ENCODE assay signal across 8 cellular contexts in genomic region chr3:195897081-195897852, GRCh38. TPM values are rescaled to one million over a fixed set of nuclear protein-coding genes. Genes with fewer than 3 reads are reported as not detected.
DNase-seq lines count a peak whose midpoint lies in the region; ATAC-seq and TF ChIP-seq lines count a peak whose summit lies in the region.

No MANE protein-coding gene starts in this region.

- ATAC-seq in HG03139 (IDR thresholded peaks at IDR 0.05; ENCODE audit: unreplicated experiment) (no peak), HG02973 (IDR thresholded peaks at IDR 0.05; ENCODE audit: unreplicated experiment) (no peak)

- H3K27me3 Mint-ChIP-seq in activated naive CD4-positive, alpha-beta T cell treated with anti-CD3 and anti-CD28 coated beads, Interleukin-2, amount 50 U/mL, for 24 hours, result no peaks in the 10 kb centered on the region
- H3K27me3 Mint-ChIP-seq in type B pancreatic cell, result peaks cover 4% of the 10 kb centered on the region

- H3K9me3 Mint-ChIP-seq in activated naive CD4-positive, alpha-beta T cell treated with anti-CD3 and anti-CD28 coated beads, Interleukin-2, amount 50 U/mL, for 24 hours, result no peaks in the 10 kb centered on the region
- no peaks in the 10 kb centered on the region for H3K9me3 Mint-ChIP-seq in type B pancreatic cell

- intact Hi-C loops in ascending aorta (cut with DNase I), result loop anchor here (1.0 to 10.0 kb wide), 2 partner anchors 12 to 1762 kb away; partner anchors contain the start of gene HES1

- peaks cover 18 to 40% of the 10 kb centered on the region in 2 donors for H3K4me1 ChIP-seq in ascending aorta

- TF ChIP-seq CTCF in ascending aorta (IDR thresholded peaks at IDR 0.05) (no peak), type B pancreatic cell (conservative IDR thresholded peaks at IDR 0.05) (no peak)

- H3K27ac Mint-ChIP-seq in activated naive CD4-positive, alpha-beta T cell treated with anti-CD3 and anti-CD28 coated beads, Interleukin-2, amount 50 U/mL, for 24 hours, result peak overlapping the region; percentile 95
- peak overlapping the region; percentile 83 for H3K27ac Mint-ChIP-seq in type B pancreatic cell

- peak overlapping the region; percentile 94 to 98 for H3K27ac ChIP-seq in ascending aorta

- H3K4me3 Mint-ChIP-seq in activated naive CD4-positive, alpha-beta T cell treated with anti-CD3 and anti-CD28 coated beads, Interleukin-2, amount 50 U/mL, for 24 hours, result peak overlapping the region; percentile 86
- H3K4me3 Mint-ChIP-seq in type B pancreatic cell, result peak overlapping the region; percentile 83

- H3K4me3 ChIP-seq in ascending aorta, result peak overlapping the region; percentile 77 to 90

- no peaks in the 10 kb centered on the region for H3K9me3 ChIP-seq in ascending aorta

- H3K36me3 ChIP-seq in ascending aorta, result no peaks in the 10 kb centered on the region

- H3K27me3 ChIP-seq in ascending aorta, result no peaks in the 10 kb centered on the region

- H3K4me1 Mint-ChIP-seq in activated naive CD4-positive, alpha-beta T cell treated with anti-CD3 and anti-CD28 coated beads, Interleukin-2, amount 50 U/mL, for 24 hours, result peaks cover 65% of the 10 kb centered on the region
- peaks cover 37% of the 10 kb centered on the region for H3K4me1 Mint-ChIP-seq in type B pancreatic cell (ENCODE audit: unreplicated experiment)

- H3K36me3 Mint-ChIP-seq in activated naive CD4-positive, alpha-beta T cell treated with anti-CD3 and anti-CD28 coated beads, Interleukin-2, amount 50 U/mL, for 24 hours, result no peaks in the 10 kb centered on the region
- H3K36me3 Mint-ChIP-seq in type B pancreatic cell, result no peaks in the 10 kb centered on the region

- DNase-seq in activated naive CD4-positive, alpha-beta T cell treated with Interleukin-2 at 50 U/mL for 16 hours, result no peak
- DNase-seq in ascending aorta (ENCODE audit: low spot score in 2 of 2), result peak in 1 of 2 donors; percentile 87
- peak; percentile 26 for DNase-seq in left kidney (ENCODE audit: low read depth, low spot score)
- no peak for DNase-seq in type B pancreatic cell (ENCODE audit: extremely low spot score, unreplicated experiment)
- DNase-seq in NCI-H69 (lab: John Stamatoyannopoulos, UW), result no peak

RNA-seq across cellular contexts. Expression of gene TNK2, which starts 11.1 kb away (rescaled TPM):
- total RNA-seq in ascending aorta, result 164 TPM
- total RNA-seq in type B pancreatic cell (ENCODE audit: low replicate concordance), result 21.6 and 42.5 TPM in 2 replicates
